Comparison of ENCODE assay signal across 8 cellular contexts in genomic region chr6:27754408-27754782, GRCh38.
DNase-seq lines count a peak whose midpoint lies in the region; ATAC-seq, FAIRE-seq and TF ChIP-seq lines count a peak whose summit lies in the region.

No MANE protein-coding gene starts in this region.

- no peak overlapping the region for H3K27ac Mint-ChIP-seq in CD8-positive, alpha-beta T cell
- no peak overlapping the region for H3K27ac Mint-ChIP-seq in nephron progenitor cell

- no peaks in the 10 kb centered on the region for H3K27me3 ChIP-seq in CD8-positive, alpha-beta T cell (ENCODE audit: insufficient read depth, low read length)
- no peaks in the 10 kb centered on the region for H3K27me3 ChIP-seq in bronchial epithelial cell (ENCODE audit: control insufficient read depth, insufficient read depth, low read length)

- no peak for FAIRE-seq in bronchial epithelial cell (lab: Jason Lieb, UNC)

- CTCF ChIA-PET in CD8-positive, alpha-beta T cell (lab: Charles Lee): interaction anchor here (0.5 to 3.4 kb wide), 9 partner anchors 13 to 442 kb away, joined by 3 to 27 read pairs (median 5); partner anchors contain the start of gene POM121L2

- no peak for TF ChIP-seq CTCF in CD8-positive, alpha-beta T cell (IDR thresholded peaks at IDR 0.05)
- no peak for TF ChIP-seq CTCF in LNCaP clone FGC (IDR thresholded peaks at IDR 0.05; ENCODE audit: control insufficient read depth, extremely low read depth, insufficient read depth)
- TF ChIP-seq CTCF in bronchial epithelial cell (IDR thresholded peaks at IDR 0.05; ENCODE audit: insufficient read depth, low read length, severe bottlenecking): no peak
- no peak for TF ChIP-seq CTCF in nephron progenitor cell (IDR thresholded peaks at IDR 0.05)

- H3K9me3 Mint-ChIP-seq in CD8-positive, alpha-beta T cell: no peaks in the 10 kb centered on the region
- no peaks in the 10 kb centered on the region for H3K9me3 Mint-ChIP-seq in nephron progenitor cell

- H3K4me3 Mint-ChIP-seq in CD8-positive, alpha-beta T cell: peak overlapping the region; percentile 26
- peak overlapping the region; percentile 97 for H3K4me3 Mint-ChIP-seq in nephron progenitor cell

- DNase-seq in CD8-positive, alpha-beta T cell: no peak
- DNase-seq in LNCaP clone FGC (ENCODE audit: low read depth): no peak
- DNase-seq in bronchial epithelial cell (ENCODE audit: low read depth): no peak
- no peak for DNase-seq in nephron progenitor cell
- DNase-seq in middle frontal gyrus (ENCODE audit: extremely low spot score, low spot score): no peak
- DNase-seq in activated gamma-delta T cell treated with Interleukin-2 at 50 U/mL for 16 hours: no peak
- DNase-seq in COLO829 (ENCODE audit: low spot score): no peak

- H3K4me1 Mint-ChIP-seq in CD8-positive, alpha-beta T cell (ENCODE audit: low read depth): peaks cover 36% of the 10 kb centered on the region
- H3K4me1 Mint-ChIP-seq in nephron progenitor cell: peaks cover 39% of the 10 kb centered on the region

- intact Hi-C loops in CD8-positive, alpha-beta T cell (cut with DNase I, micrococcal nuclease): loop anchor here (5.0 to 10.0 kb wide), 9 partner anchors 150 to 1730 kb away; partner anchors contain the start of genes HMGN4 (in 1 of the 2) and ZNF165 (in 1 of the 2)

- no peaks in the 10 kb centered on the region for H3K9me3 ChIP-seq in CD8-positive, alpha-beta T cell (ENCODE audit: low read length)

- H3K27me3 Mint-ChIP-seq in CD8-positive, alpha-beta T cell (ENCODE audit: low read depth): no peaks in the 10 kb centered on the region
- peaks cover 36% of the 10 kb centered on the region for H3K27me3 Mint-ChIP-seq in nephron progenitor cell (ENCODE audit: low read depth, poor library complexity)

- ATAC-seq in CD8-positive, alpha-beta T cell: no peak
- no peak for ATAC-seq in GM21619 (IDR thresholded peaks at IDR 0.05; ENCODE audit: unreplicated experiment)

- H3K36me3 ChIP-seq in CD8-positive, alpha-beta T cell (ENCODE audit: insufficient read depth, low read length): no peaks in the 10 kb centered on the region
- H3K36me3 ChIP-seq in bronchial epithelial cell (ENCODE audit: control insufficient read depth, insufficient read depth, low read length): no peaks in the 10 kb centered on the region

- H3K27ac ChIP-seq in CD8-positive, alpha-beta T cell (ENCODE audit: low read depth, low read length): no peak overlapping the region

- peaks cover 12% of the 10 kb centered on the region for H3K4me1 ChIP-seq in CD8-positive, alpha-beta T cell (ENCODE audit: insufficient read depth, low read length)

- POLR2A ChIA-PET in CD8-positive, alpha-beta T cell (lab: Charles Lee): interaction anchor here (1.1 to 3.2 kb wide), 9 partner anchors 44 to 622 kb away, joined by 3 to 27 read pairs (median 6); partner anchors contain the start of gene ZNF184

- H3K4me3 ChIP-seq in CD8-positive, alpha-beta T cell (ENCODE audit: low read depth, low read length): peak overlapping the region; percentile 69
- peak overlapping the region; percentile 94 for H3K4me3 ChIP-seq in LNCaP clone FGC (ENCODE audit: low read depth, low read length)
- peak overlapping the region; percentile 55 for H3K4me3 ChIP-seq in bronchial epithelial cell (ENCODE audit: low read depth, low read length)

- H3K36me3 Mint-ChIP-seq in CD8-positive, alpha-beta T cell: peaks cover 10% of the 10 kb centered on the region
- H3K36me3 Mint-ChIP-seq in nephron progenitor cell (ENCODE audit: low read depth): no peaks in the 10 kb centered on the region
